17 cellular contexts compared by ENCODE assay signal in genomic region chr18:6881034-6881800, GRCh38.
A peak's percentile ranks its signal among the peaks of the same experiment; 100 is the strongest.
DNase-seq lines count a peak whose midpoint lies in the region; ATAC-seq and TF ChIP-seq lines count a peak whose summit lies in the region.
"Had no signal": no experiment of that assay in that cellular context is flagged by ENCODE, and none has a peak within 500 bp of the region (broad histone marks: within the 10 kb centered on the region; RNA-seq: fewer than 3 reads in every experiment).

No MANE protein-coding gene starts in this region.

- no peaks in the 10 kb centered on the region for H3K27me3 Mint-ChIP-seq in nephron (ENCODE audit: low read depth)
- H3K27me3 Mint-ChIP-seq in activated T-cell treated with anti-CD3 and anti-CD28 coated beads, Interleukin-2, amount 50 U/mL, for 24 hours: no peaks in the 10 kb centered on the region

- H3K27ac ChIP-seq in left ventricle myocardium inferior (replicated peaks): no peak overlapping the region
- H3K27ac ChIP-seq: thoracic aorta had no signal

- H3K36me3 ChIP-seq in left ventricle myocardium inferior: no peaks in the 10 kb centered on the region
- H3K36me3 ChIP-seq: thoracic aorta had no signal

- ATAC-seq in Right ventricle myocardium superior (ENCODE audit: poor library complexity) (peak; percentile 85), HG03108 (IDR thresholded peaks at IDR 0.05; ENCODE audit: unreplicated experiment) (no peak)
- ATAC-seq: CD8-positive, alpha-beta T cell; GM12878 had no signal

- intact Hi-C loops in Right ventricle myocardium superior (cut with DNase I): no loop called here
- intact Hi-C loops in left ventricle myocardium inferior (cut with micrococcal nuclease): loop anchor here (10.0 kb wide), 1 partner anchor 996 kb away; no protein-coding TSS in a partner anchor
- intact Hi-C loops in posterior cingulate gyrus (cut with DNase I): no loop called here

- H3K9me3 ChIP-seq in left ventricle myocardium inferior (replicated peaks): no peaks in the 10 kb centered on the region
- H3K9me3 ChIP-seq: thoracic aorta had no signal

- H3K9me3 Mint-ChIP-seq in nephron: no peaks in the 10 kb centered on the region
- peaks cover 6% of the 10 kb centered on the region for H3K9me3 Mint-ChIP-seq in activated T-cell treated with anti-CD3 and anti-CD28 coated beads, Interleukin-2, amount 50 U/mL, for 24 hours

- no peaks in the 10 kb centered on the region for H3K4me1 ChIP-seq in left ventricle myocardium inferior

- H3K27me3 ChIP-seq in left ventricle myocardium inferior (ENCODE audit: low read depth): no peaks in the 10 kb centered on the region

- H3K4me1 Mint-ChIP-seq in nephron: peaks cover 76% of the 10 kb centered on the region
- no peaks in the 10 kb centered on the region for H3K4me1 Mint-ChIP-seq in activated T-cell treated with anti-CD3 and anti-CD28 coated beads, Interleukin-2, amount 50 U/mL, for 24 hours (ENCODE audit: low read depth)

- TF ChIP-seq CTCF in left ventricle myocardium inferior (IDR thresholded peaks at IDR 0.05; ENCODE audit: borderline replicate concordance): no peak
- TF ChIP-seq CTCF in fibroblast of mammary gland (conservative IDR thresholded peaks at IDR 0.05; ENCODE audit: control insufficient read depth, insufficient read depth, low read depth, low read length): no peak
- TF ChIP-seq CTCF in nephron (IDR thresholded peaks at IDR 0.05; ENCODE audit: unreplicated experiment in 3 of 3): no peak

- DNase-seq in Right ventricle myocardium superior: no peak
- DNase-seq in left ventricle myocardium inferior: no peak
- peak; percentile 86 for DNase-seq in fibroblast of mammary gland (ENCODE audit: low read depth)
- DNase-seq in posterior cingulate gyrus: no peak
- DNase-seq in NCI-H2081 (lab: John Stamatoyannopoulos, UW): no peak
- no peak for DNase-seq in activated T-cell treated with anti-CD3 and anti-CD28 coated beads, Interleukin-2, amount 50 U/mL, for 24 hours
- DNase-seq: 8988T; activated CD4-positive, alpha-beta T cell treated with anti-CD3 and anti-CD28 coated beads, Interleukin-2, amount 50 U/mL, for 4 hours; activated T-cell treated with anti-CD3 and anti-CD28 coated beads, Interleukin-2, amount 50 U/mL, for 48 hours; CD8-positive, alpha-beta T cell; central memory CD4-positive, alpha-beta T cell; HCEC 1CT; hippocampal formation had no signal

- H3K36me3 Mint-ChIP-seq in nephron (ENCODE audit: low read depth): peaks cover 67% of the 10 kb centered on the region
- H3K36me3 Mint-ChIP-seq in activated T-cell treated with anti-CD3 and anti-CD28 coated beads, Interleukin-2, amount 50 U/mL, for 24 hours (ENCODE audit: low read depth): no peaks in the 10 kb centered on the region
- H3K36me3 Mint-ChIP-seq: CD8-positive, alpha-beta T cell had no signal

- H3K4me3 Mint-ChIP-seq in nephron: no peak overlapping the region
- no peak overlapping the region for H3K4me3 Mint-ChIP-seq in activated T-cell treated with anti-CD3 and anti-CD28 coated beads, Interleukin-2, amount 50 U/mL, for 24 hours
- H3K4me3 Mint-ChIP-seq: CD8-positive, alpha-beta T cell had no signal

- H3K27ac Mint-ChIP-seq in nephron: peak overlapping the region; percentile 78 to 89 (median 84)
- H3K27ac Mint-ChIP-seq in activated T-cell treated with anti-CD3 and anti-CD28 coated beads, Interleukin-2, amount 50 U/mL, for 24 hours: no peak overlapping the region
- H3K27ac Mint-ChIP-seq: CD8-positive, alpha-beta T cell had no signal

- H3K4me3 ChIP-seq in left ventricle myocardium inferior: no peak overlapping the region
- no peak overlapping the region for H3K4me3 ChIP-seq in fibroblast of mammary gland (ENCODE audit: control insufficient read depth, low read depth, low read length)
- H3K4me3 ChIP-seq: GM12878, thoracic aorta had no signal
